In the genomic region with DNA sequence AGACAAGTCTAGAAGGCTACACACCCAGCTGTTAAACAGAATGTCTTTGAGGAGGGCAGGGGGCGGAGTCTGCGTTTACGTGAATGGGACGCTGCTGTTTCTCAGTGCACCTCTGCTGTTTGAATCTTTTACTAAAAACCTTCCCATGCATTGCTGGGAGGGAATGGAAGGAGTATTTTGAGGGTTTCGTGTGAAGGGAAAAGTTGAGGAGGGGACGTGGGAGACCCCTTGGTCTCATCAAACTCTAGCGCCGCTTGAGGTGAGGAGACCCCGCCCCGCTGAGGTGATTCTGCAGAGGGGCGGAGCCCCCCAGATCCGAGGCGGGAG, we compare ENCODE assay signal across 8 cellular contexts. TPM values are rescaled to one million over a fixed set of nuclear protein-coding genes. Genes with fewer than 3 reads are reported as not detected.
A peak's percentile ranks its signal among the peaks of the same experiment; 100 is the strongest.
DNase-seq lines count a peak whose midpoint lies in the region; ATAC-seq and TF ChIP-seq lines count a peak whose summit lies in the region.

No MANE protein-coding gene starts in this region.

- peak overlapping the region; percentile 97 for H3K27ac Mint-ChIP-seq in activated CD4-positive, alpha-beta T cell treated with anti-CD3 and anti-CD28 coated beads for 36 hours

- H3K9me3 ChIP-seq in psoas muscle, result no peaks in the 10 kb centered on the region

- 2 to 4% (median 4%) methylated on average over 13 of the region's 13 CpGs for WGBS in psoas muscle, 3 donors

- H3K4me1 Mint-ChIP-seq in activated CD4-positive, alpha-beta T cell treated with anti-CD3 and anti-CD28 coated beads for 36 hours, result peaks cover 44% of the 10 kb centered on the region

- peak overlapping the region; percentile 95 for H3K4me3 ChIP-seq in psoas muscle

- POLR2A ChIA-PET in activated CD4-positive, alpha-beta T cell treated with anti-CD3 and anti-CD28 coated beads for 36 hours (lab: Charles Lee), result interaction anchor here (0.6 kb wide), 1 partner anchor 18 kb away, joined by 3 read pairs; no protein-coding TSS in a partner anchor

- TF ChIP-seq RAD21 in Ishikawa (IDR thresholded peaks at IDR 0.05; ENCODE audit: low read depth), result no peak

- peaks cover 3% of the 10 kb centered on the region for H3K4me1 ChIP-seq in foreskin keratinocyte
- peaks cover 31% of the 10 kb centered on the region for H3K4me1 ChIP-seq in psoas muscle

- intact Hi-C loops in activated CD4-positive, alpha-beta T cell treated with anti-CD3 and anti-CD28 coated beads for 36 hours (cut with DNase I, micrococcal nuclease), result loop anchor here (1.0 to 10.0 kb wide), 10 partner anchors 40 to 1237 kb away; a partner anchor contains a TSS
- intact Hi-C loops in psoas muscle (cut with DNase I), result loop anchor here in 1 of 2 donors (5.0 kb wide), 1 partner anchor 40 kb away; no protein-coding TSS in a partner anchor

- no peak for TF ChIP-seq EP300 in Ishikawa (IDR thresholded peaks at IDR 0.05; ENCODE audit: borderline replicate concordance)

- no peak for TF ChIP-seq CTCF in foreskin keratinocyte (conservative IDR thresholded peaks at IDR 0.05)
- TF ChIP-seq CTCF in psoas muscle (IDR thresholded peaks at IDR 0.05), result no peak

- no peaks in the 10 kb centered on the region for H3K36me3 ChIP-seq in psoas muscle (ENCODE audit: insufficient read depth in 1 of 2, low read depth in 1 of 2)

- H3K27me3 Mint-ChIP-seq in activated CD4-positive, alpha-beta T cell treated with anti-CD3 and anti-CD28 coated beads for 36 hours, result no peaks in the 10 kb centered on the region

- no peaks in the 10 kb centered on the region for H3K27me3 ChIP-seq in foreskin keratinocyte
- no peaks in the 10 kb centered on the region for H3K27me3 ChIP-seq in psoas muscle (ENCODE audit: insufficient read depth in 3 of 3, low read length in 2 of 3)

- peak overlapping the region; percentile 20 for H3K27ac ChIP-seq in foreskin keratinocyte
- peak overlapping the region; percentile 97 for H3K27ac ChIP-seq in psoas muscle

- peak overlapping the region; percentile 89 for H3K4me3 Mint-ChIP-seq in activated CD4-positive, alpha-beta T cell treated with anti-CD3 and anti-CD28 coated beads for 36 hours

- H3K9me3 Mint-ChIP-seq in activated CD4-positive, alpha-beta T cell treated with anti-CD3 and anti-CD28 coated beads for 36 hours (ENCODE audit: low read depth), result no peaks in the 10 kb centered on the region

- CTCF ChIA-PET in activated CD4-positive, alpha-beta T cell treated with anti-CD3 and anti-CD28 coated beads for 36 hours (lab: Charles Lee), result interaction anchor here (1.1 to 1.6 kb wide), 2 partner anchors 57 to 111 kb away, joined by 3 to 5 read pairs; no protein-coding TSS in a partner anchor

- peak; percentile 79 for ATAC-seq in GM18498 (IDR thresholded peaks at IDR 0.05; ENCODE audit: unreplicated experiment)
- ATAC-seq in GM21723 (IDR thresholded peaks at IDR 0.05; ENCODE audit: unreplicated experiment), result peak; percentile 74
- ATAC-seq in activated CD4-positive, alpha-beta T cell treated with anti-CD3 and anti-CD28 coated beads for 36 hours, result peak; percentile 75
- ATAC-seq in foreskin keratinocyte, result peak; percentile 26
- ATAC-seq in psoas muscle, result peak; percentile 16 to 27 (median 20)

- H3K36me3 Mint-ChIP-seq in activated CD4-positive, alpha-beta T cell treated with anti-CD3 and anti-CD28 coated beads for 36 hours (ENCODE audit: low read depth), result peaks cover 3% of the 10 kb centered on the region

- no peak for DNase-seq in activated CD4-positive, alpha-beta T cell treated with anti-CD3 and anti-CD28 coated beads for 36 hours
- DNase-seq in foreskin keratinocyte, result no peak
- DNase-seq in psoas muscle, result no peak
- DNase-seq in NCI-H1930 (lab: John Stamatoyannopoulos, UW), result no peak
- no peak for DNase-seq in activated effector memory CD4-positive, alpha-beta T cell treated with Interleukin-2 at 50 U/mL for 16 hours

TF ChIP-seq in Ishikawa, 13 proteins besides CTCF, POLR2A, EP300 and RAD21:
- TF ChIP-seq TEAD4 (IDR thresholded peaks at IDR 0.05) (no peak), ZBTB7A (IDR thresholded peaks at IDR 0.05; ENCODE audit: low read depth) (peak; percentile 99)
- TF ChIP-seq, protein P1, sequence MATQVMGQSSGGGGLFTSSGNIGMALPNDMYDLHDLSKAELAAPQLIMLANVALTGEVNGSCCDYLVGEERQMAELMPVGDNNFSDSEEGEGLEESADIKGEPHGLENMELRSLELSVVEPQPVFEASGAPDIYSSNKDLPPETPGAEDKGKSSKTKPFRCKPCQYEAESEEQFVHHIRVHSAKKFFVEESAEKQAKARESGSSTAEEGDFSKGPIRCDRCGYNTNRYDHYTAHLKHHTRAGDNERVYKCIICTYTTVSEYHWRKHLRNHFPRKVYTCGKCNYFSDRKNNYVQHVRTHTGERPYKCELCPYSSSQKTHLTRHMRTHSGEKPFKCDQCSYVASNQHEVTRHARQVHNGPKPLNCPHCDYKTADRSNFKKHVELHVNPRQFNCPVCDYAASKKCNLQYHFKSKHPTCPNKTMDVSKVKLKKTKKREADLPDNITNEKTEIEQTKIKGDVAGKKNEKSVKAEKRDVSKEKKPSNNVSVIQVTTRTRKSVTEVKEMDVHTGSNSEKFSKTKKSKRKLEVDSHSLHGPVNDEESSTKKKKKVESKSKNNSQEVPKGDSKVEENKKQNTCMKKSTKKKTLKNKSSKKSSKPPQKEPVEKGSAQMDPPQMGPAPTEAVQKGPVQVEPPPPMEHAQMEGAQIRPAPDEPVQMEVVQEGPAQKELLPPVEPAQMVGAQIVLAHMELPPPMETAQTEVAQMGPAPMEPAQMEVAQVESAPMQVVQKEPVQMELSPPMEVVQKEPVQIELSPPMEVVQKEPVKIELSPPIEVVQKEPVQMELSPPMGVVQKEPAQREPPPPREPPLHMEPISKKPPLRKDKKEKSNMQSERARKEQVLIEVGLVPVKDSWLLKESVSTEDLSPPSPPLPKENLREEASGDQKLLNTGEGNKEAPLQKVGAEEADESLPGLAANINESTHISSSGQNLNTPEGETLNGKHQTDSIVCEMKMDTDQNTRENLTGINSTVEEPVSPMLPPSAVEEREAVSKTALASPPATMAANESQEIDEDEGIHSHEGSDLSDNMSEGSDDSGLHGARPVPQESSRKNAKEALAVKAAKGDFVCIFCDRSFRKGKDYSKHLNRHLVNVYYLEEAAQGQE (IDR thresholded peaks at IDR 0.05; ENCODE audit: low read depth), result no peak

RNA-seq across cellular contexts. Expression of a gene that starts 0.5 kb away (rescaled TPM):
- total RNA-seq in activated CD4-positive, alpha-beta T cell treated with anti-CD3 and anti-CD28 coated beads for 36 hours, result 10 to 100 TPM; 20.7 to 22.7 TPM
- total RNA-seq in foreskin keratinocyte, result 119 and 120 TPM in 2 replicates
- 31.8 and 38.5 TPM in 2 replicates for polyA plus RNA-seq in foreskin keratinocyte
- 100 to 1,000 TPM in 3 of 4 donors, 10 to 100 TPM in 1; 89.1 to 426 (median 179) TPM for total RNA-seq in psoas muscle
- 10 to 100 TPM; 54.5 to 93.2 (median 91.4) TPM for polyA plus RNA-seq in psoas muscle

Comparison
In these comparisons a context has a peak if more than half of its experiments do, and no peak if none do; other contexts are left out.
1. ATAC-seq: peak in every context shown above with its lines; median percentile 79 in GM18498; 75 in activated CD4-positive, alpha-beta T cell treated with anti-CD3 and anti-CD28 coated beads for 36 hours; 74 in GM21723; 26 in foreskin keratinocyte; 20 in psoas muscle.